8 cellular contexts compared by ENCODE assay signal in the genomic region with DNA sequence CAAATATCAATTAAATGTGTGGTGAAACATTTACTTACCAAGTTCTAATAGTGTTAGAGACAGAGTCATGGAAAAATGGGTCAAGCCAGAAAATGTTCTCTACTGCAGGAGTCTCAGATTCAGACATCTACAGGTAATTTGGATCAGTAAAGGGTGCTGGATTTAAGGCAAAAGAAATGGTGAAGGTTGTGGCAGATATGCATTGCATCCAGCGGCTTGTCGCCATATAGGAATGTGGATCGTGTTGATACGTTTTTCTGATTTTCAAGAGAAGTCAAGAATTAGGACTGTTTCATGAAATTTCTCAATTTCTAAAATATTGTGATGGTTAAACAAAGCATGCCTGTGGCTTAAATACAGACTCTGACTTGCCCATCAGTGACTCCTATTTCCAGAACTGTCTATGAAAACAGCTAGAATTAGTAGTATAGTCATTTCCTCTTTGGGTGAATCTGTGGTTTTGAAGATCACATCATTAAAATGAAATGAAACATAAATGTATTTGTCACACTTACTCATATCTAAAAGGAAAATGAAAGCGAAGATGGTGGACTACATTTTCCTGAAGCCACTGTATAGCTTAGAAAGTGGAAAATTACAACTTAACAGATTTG.
A peak's percentile ranks its signal among the peaks of the same experiment; 100 is the strongest.
DNase-seq lines count a peak whose midpoint lies in the region; ATAC-seq and TF ChIP-seq lines count a peak whose summit lies in the region.

No MANE protein-coding gene starts in this region.

- no peaks in the 10 kb centered on the region for H3K9me3 ChIP-seq in lower lobe of right lung

- H3K4me3 Mint-ChIP-seq in activated naive CD8-positive, alpha-beta T cell treated with anti-CD3 and anti-CD28 coated beads, Interleukin-2, amount 10 ng/mL, durations not matched to agents 7 days and 5 days = peak overlapping the region; percentile 5

- POLR2A ChIA-PET in activated naive CD8-positive, alpha-beta T cell treated with anti-CD3 and anti-CD28 coated beads, Interleukin-2, amount 10 ng/mL, durations not matched to agents 7 days and 5 days (lab: Charles Lee) = no interaction called here

- intact Hi-C loops in Right ventricle myocardium superior (cut with DNase I) (no loop called here), lower lobe of right lung (cut with DNase I) (no loop called here)

- peak; percentile 96 for ATAC-seq in GM19351 (IDR thresholded peaks at IDR 0.05; ENCODE audit: unreplicated experiment)
- ATAC-seq in HG03159 (IDR thresholded peaks at IDR 0.05; ENCODE audit: unreplicated experiment) = peak; percentile 99
- ATAC-seq in activated naive CD8-positive, alpha-beta T cell treated with anti-CD3 and anti-CD28 coated beads, Interleukin-2, amount 10 ng/mL, durations not matched to agents 7 days and 5 days (ENCODE audit: low read depth) = peak; percentile 95
- ATAC-seq in Right ventricle myocardium superior (ENCODE audit: poor library complexity) = no peak
- ATAC-seq in lower lobe of right lung = no peak

- H3K27me3 Mint-ChIP-seq in activated naive CD8-positive, alpha-beta T cell treated with anti-CD3 and anti-CD28 coated beads, Interleukin-2, amount 10 ng/mL, durations not matched to agents 7 days and 5 days = peaks cover 4% of the 10 kb centered on the region

- DNase-seq in ACHN (peak; percentile 43), Right ventricle myocardium superior (no peak), NCI-H69 (lab: John Stamatoyannopoulos, UW) (no peak), lower lobe of right lung (no peak)
- no peak for DNase-seq in activated naive CD8-positive, alpha-beta T cell treated with anti-CD3 and anti-CD28 coated beads, Interleukin-2, amount 10 ng/mL, durations not matched to agents 7 days and 5 days
- no peak for DNase-seq in activated naive CD4-positive, alpha-beta T cell treated with Interleukin-2 at 50 U/mL for 16 hours

- peaks cover 7% of the 10 kb centered on the region for H3K4me1 Mint-ChIP-seq in activated naive CD8-positive, alpha-beta T cell treated with anti-CD3 and anti-CD28 coated beads, Interleukin-2, amount 10 ng/mL, durations not matched to agents 7 days and 5 days

- H3K27ac Mint-ChIP-seq in activated naive CD8-positive, alpha-beta T cell treated with anti-CD3 and anti-CD28 coated beads, Interleukin-2, amount 10 ng/mL, durations not matched to agents 7 days and 5 days = peak overlapping the region; percentile 13

- in situ Hi-C loops in ACHN (cut with HindIII; ENCODE audit: low pct_ligation_motif_present, low pct_unique_long_range_greater_than_20kb, low sequenced_read_pairs) = no loop called here

- H3K36me3 Mint-ChIP-seq in activated naive CD8-positive, alpha-beta T cell treated with anti-CD3 and anti-CD28 coated beads, Interleukin-2, amount 10 ng/mL, durations not matched to agents 7 days and 5 days = no peaks in the 10 kb centered on the region

- peaks cover 1% of the 10 kb centered on the region for H3K9me3 Mint-ChIP-seq in activated naive CD8-positive, alpha-beta T cell treated with anti-CD3 and anti-CD28 coated beads, Interleukin-2, amount 10 ng/mL, durations not matched to agents 7 days and 5 days

- TF ChIP-seq CTCF in lower lobe of right lung (IDR thresholded peaks at IDR 0.05) = no peak

- no peaks in the 10 kb centered on the region for H3K27me3 ChIP-seq in lower lobe of right lung (ENCODE audit: low read depth)

- H3K4me1 ChIP-seq in lower lobe of right lung = no peaks in the 10 kb centered on the region

- H3K4me3 ChIP-seq in lower lobe of right lung = no peak overlapping the region

- no peaks in the 10 kb centered on the region for H3K36me3 ChIP-seq in lower lobe of right lung

- no peak overlapping the region for H3K27ac ChIP-seq in lower lobe of right lung

Comparison
In these comparisons a context has a peak if more than half of its experiments do, and no peak if none do; other contexts are left out.
1. ATAC-seq: peak in GM19351 (single experiment), HG03159 (single experiment) and activated naive CD8-positive, alpha-beta T cell treated with anti-CD3 and anti-CD28 coated beads, Interleukin-2, amount 10 ng/mL, durations not matched to agents 7 days and 5 days (single experiment); none in Right ventricle myocardium superior (single experiment) and lower lobe of right lung (0 of 2).